Comparison of ENCODE assay signal across 28 cellular contexts in genomic region chr12:130115646-130116045, GRCh38. TPM values are rescaled to one million over a fixed set of nuclear protein-coding genes. Genes with fewer than 3 reads are reported as not detected.
"Had no signal": no experiment of that assay in that cellular context is flagged by ENCODE, and none has a peak within 500 bp of the region (broad histone marks: within the 10 kb centered on the region; RNA-seq: fewer than 3 reads in every experiment).

No MANE protein-coding gene starts in this region.

- H3K4me3 ChIP-seq: coronary artery, dorsolateral prefrontal cortex, gastrocnemius medialis had no signal

- H3K27ac ChIP-seq: brain microvascular endothelial cell, coronary artery, dorsolateral prefrontal cortex, foreskin keratinocyte, gastrocnemius medialis had no signal

- H3K27me3 ChIP-seq: brain microvascular endothelial cell, foreskin keratinocyte had no signal

- H3K9me3 ChIP-seq: gastrocnemius medialis had no signal

- H3K4me1 ChIP-seq: gastrocnemius medialis had no signal

- H3K36me3 ChIP-seq: brain microvascular endothelial cell, gastrocnemius medialis, WERI-Rb-1 had no signal

- DNase-seq: activated B cell treated with CpG ODN at 0.5 μM for 24 hours; activated CD4-positive, alpha-beta T cell treated with anti-CD3 and anti-CD28 coated beads for 48 hours; activated CD4-positive, alpha-beta T cell treated with anti-CD3 and anti-CD28 coated beads, Interleukin-2, amount 50 U/mL, for 1 hour; activated CD4-positive, alpha-beta T cell treated with anti-CD3 and anti-CD28 coated beads, Interleukin-2, amount 50 U/mL, for 48 hours; activated CD8-positive, alpha-beta memory T cell treated with anti-CD3 and anti-CD28 coated beads for 24 hours; activated CD8-positive, alpha-beta T cell treated with anti-CD3 and anti-CD28 coated beads for 36 hours; activated effector memory CD4-positive, alpha-beta T cell treated with Interleukin-2 at 50 U/mL for 16 hours; activated gamma-delta T cell treated with Interleukin-2 at 50 U/mL for 16 hours; activated naive CD4-positive, alpha-beta T cell treated with anti-CD3 and anti-CD28 coated beads, Interleukin-2, amount 50 U/mL, for 16 hours; activated naive CD4-positive, alpha-beta T cell treated with Interleukin-2 at 50 U/mL for 16 hours; activated T-cell treated with anti-CD3 and anti-CD28 coated beads, Interleukin-2, amount 50 U/mL, for 4 hours; amniotic stem cell; anterior cingulate cortex; brain microvascular endothelial cell; dorsolateral prefrontal cortex; effector memory CD4-positive, alpha-beta T cell; endodermal cell; foreskin keratinocyte; gastrocnemius medialis; T-helper 1 cell; T-helper 17 cell; T1000; WERI-Rb-1 had no signal

- FAIRE-seq: astrocyte, bronchial epithelial cell had no signal

RNA-seq across cellular contexts. Expression of gene FZD10, which starts 46.6 kb away (rescaled TPM):
- total RNA-seq: activated B cell treated with CpG ODN at 0.5 μM for 24 hours; activated CD8-positive, alpha-beta T cell treated with anti-CD3 and anti-CD28 coated beads for 36 hours; activated T-cell treated with anti-CD3 and anti-CD28 coated beads, Interleukin-2, amount 50 U/mL, for 4 hours; activated T-helper 17 cell treated with anti-CD3 and anti-CD28 coated beads, Interleukin-2, amount 50 U/mL, for 72 hours; astrocyte; cardiac septum; T-helper 17 cell had no signal
